In genomic region chr1:84785231-84785630, GRCh38 we compare ENCODE assay signal across 21 cellular contexts.
DNase-seq lines count a peak whose midpoint lies in the region; ATAC-seq lines count a peak whose summit lies in the region.
"Had no signal": no experiment of that assay in that cellular context is flagged by ENCODE, and none has a peak within 500 bp of the region (broad histone marks: within the 10 kb centered on the region; RNA-seq: fewer than 3 reads in every experiment).

No MANE protein-coding gene starts in this region.

- H3K9me3 ChIP-seq in MG63: no peaks in the 10 kb centered on the region
- H3K9me3 ChIP-seq: BE2C had no signal

- no peaks in the 10 kb centered on the region for H3K36me3 ChIP-seq in MG63
- H3K36me3 ChIP-seq: BE2C had no signal

- H3K4me3 ChIP-seq in MG63: no peak overlapping the region
- H3K4me3 ChIP-seq: GM23338 had no signal

- ATAC-seq in HG02981 (IDR thresholded peaks at IDR 0.05; ENCODE audit: unreplicated experiment) (no peak), HG03571 (IDR thresholded peaks at IDR 0.05; ENCODE audit: unreplicated experiment) (no peak)
- ATAC-seq: GM23338, SK-N-SH treated with all-trans-retinoic acid at 6 μM for 48 hours had no signal

- DNase-seq in AG08396 (ENCODE audit: low spot score) (peak; percentile 21), MG63 (peak; percentile 53), astrocyte of the hippocampus (ENCODE audit: low read depth, low spot score) (peak; percentile 6), foreskin melanocyte (peak; percentile 50), NOMO-1 treated with dmso at 0.1 percent for 144 hours (lab: John Stamatoyannopoulos, UW; ENCODE audit: unreplicated experiment) (no peak), GM19238 (ENCODE audit: insufficient read length, low spot score) (no peak)
- DNase-seq: BE2C, DMS79 treated with DMSO at 0.1 percent for 48 hours, HCEC 1CT, Kasumi-1, NCI-H1092 treated with DMSO at 0.1 percent for 48 hours, NCI-H1436 treated with DMSO at 0.1 percent for 48 hours, NCI-H2029 treated with DMSO at 0.1 percent for 48 hours, NCI-H226, NCI-H510A treated with DMSO at 0.1 percent for 48 hours, NCI-H748 treated with DMSO at 0.1 percent for 48 hours, SIG-M5 had no signal

- H3K27me3 ChIP-seq in MG63: no peaks in the 10 kb centered on the region
- H3K27me3 ChIP-seq: BE2C had no signal

Comparison
In these comparisons a context has a peak if more than half of its experiments do, and no peak if none do; other contexts are left out.
1. DNase-seq: peak in AG08396 (single experiment), MG63 (single experiment), astrocyte of the hippocampus (single experiment) and foreskin melanocyte (single experiment); none in NOMO-1 treated with dmso at 0.1 percent for 144 hours (single experiment) and GM19238 (single experiment).